ENCODE assay signal across 11 cellular contexts in the genomic region with DNA sequence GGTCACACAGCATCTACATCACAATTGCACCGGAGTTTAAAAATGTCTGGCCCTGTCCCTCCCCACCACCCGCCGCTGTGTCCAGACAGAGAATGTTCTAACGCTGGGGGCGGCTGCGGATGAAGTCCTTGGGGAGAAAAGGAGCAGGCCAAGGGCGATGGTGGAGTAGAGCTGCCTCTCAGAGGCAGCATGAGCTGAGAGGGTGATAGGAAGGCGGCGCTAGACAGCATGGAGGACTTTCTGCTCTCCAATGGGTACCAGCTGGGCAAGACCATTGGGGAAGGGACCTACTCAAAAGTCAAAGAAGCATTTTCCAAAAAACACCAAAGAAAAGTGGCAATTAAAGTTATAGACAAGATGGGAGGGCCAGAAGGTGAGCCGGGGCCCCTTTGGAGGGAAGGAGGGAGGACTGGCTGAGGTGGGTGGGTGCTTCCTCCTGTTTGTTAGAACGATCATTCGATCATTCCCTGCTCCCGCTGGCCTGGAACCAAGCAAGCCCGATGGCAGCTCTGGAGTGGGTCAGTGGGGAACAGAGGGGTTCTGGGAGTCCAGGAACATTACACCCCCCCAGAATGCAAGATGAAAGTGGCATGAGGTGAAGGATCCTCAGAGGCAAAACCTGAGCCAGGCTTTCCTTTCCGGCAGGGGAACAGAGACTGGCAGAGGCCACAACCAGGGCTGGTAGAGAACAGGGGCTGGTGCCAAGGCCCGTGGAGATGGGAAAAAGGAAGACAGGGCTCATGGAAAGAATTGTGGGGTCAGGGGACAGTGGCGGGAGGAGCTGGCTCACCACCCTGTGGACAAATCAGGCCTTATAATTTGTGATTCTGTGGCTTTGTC. TPM values are rescaled to one million over a fixed set of nuclear protein-coding genes. Genes with fewer than 3 reads are reported as not detected.
A peak's percentile ranks its signal among the peaks of the same experiment; 100 is the strongest.
DNase-seq lines count a peak whose midpoint lies in the region; ATAC-seq, FAIRE-seq and TF ChIP-seq lines count a peak whose summit lies in the region.
"Had no signal": no experiment of that assay in that cellular context is flagged by ENCODE, and none has a peak within 500 bp of the region (broad histone marks: within the 10 kb centered on the region; RNA-seq: fewer than 3 reads in every experiment).

A gene with protein sequence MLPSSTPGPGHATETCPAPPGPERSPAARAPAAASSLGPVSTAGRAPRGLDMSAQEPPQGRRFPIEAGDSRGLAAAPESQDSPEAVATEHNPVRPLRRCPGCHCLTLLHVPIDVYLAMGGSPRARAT (minus strand): TSS at position 12 of the 840 bp plus-strand sequence. CDS start 394 bp downstream, outside the sequence.
A gene with protein sequence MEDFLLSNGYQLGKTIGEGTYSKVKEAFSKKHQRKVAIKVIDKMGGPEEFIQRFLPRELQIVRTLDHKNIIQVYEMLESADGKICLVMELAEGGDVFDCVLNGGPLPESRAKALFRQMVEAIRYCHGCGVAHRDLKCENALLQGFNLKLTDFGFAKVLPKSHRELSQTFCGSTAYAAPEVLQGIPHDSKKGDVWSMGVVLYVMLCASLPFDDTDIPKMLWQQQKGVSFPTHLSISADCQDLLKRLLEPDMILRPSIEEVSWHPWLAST (plus strand): TSS at position 66 of the 840 bp plus-strand sequence. CDS start 163 bp downstream, at position 229.

- WGBS in esophagus muscularis mucosa, result 68% methylated on average over 17 of the region's 17 CpGs

- no peaks in the 10 kb centered on the region for H3K9me3 Mint-ChIP-seq in neural crest cell

- intact Hi-C loops in esophagus muscularis mucosa (cut with DNase I), result no loop called here

- H3K4me1 Mint-ChIP-seq in neural crest cell, result peaks cover 26% of the 10 kb centered on the region

- no peak for TF ChIP-seq EP300 in esophagus muscularis mucosa (IDR thresholded peaks at IDR 0.05)

- no peak for ATAC-seq in GM21737 (IDR thresholded peaks at IDR 0.05; ENCODE audit: unreplicated experiment)

- H3K4me3 ChIP-seq in AG09309 (ENCODE audit: control insufficient read depth, low read depth, low read length), result peak within 1 kb of the TSS; percentile 33
- H3K4me3 ChIP-seq in Peyer's patch, result peak within 1 kb of the TSS; percentile 19 to 54 (median 46)
- H3K4me3 ChIP-seq in esophagus muscularis mucosa, result peak within 1 kb of the TSS; percentile 50 to 60 (median 54)

- TF ChIP-seq POLR2A in Peyer's patch (IDR thresholded peaks at IDR 0.05) (no peak), esophagus muscularis mucosa (IDR thresholded peaks at IDR 0.05; ENCODE audit: low read depth) (no peak), GM12892 (IDR thresholded peaks at IDR 0.05; ENCODE audit: low read depth, low read length) (no peak)

- H3K27me3 ChIP-seq in Peyer's patch, result no peaks in the 10 kb centered on the region
- H3K27me3 ChIP-seq in esophagus muscularis mucosa, result no peaks in the 10 kb centered on the region

- DNase-seq in AG09309 (ENCODE audit: low read depth) (no peak), Peyer's patch (peak in 1 of 3 donors; percentile 32), esophagus muscularis mucosa (ENCODE audit: extremely low spot score) (no peak), neural crest cell (ENCODE audit: low read depth, low spot score) (no peak), GM12892 (ENCODE audit: insufficient read length) (no peak), NCI-H2081 treated with DMSO at 0.1 percent for 48 hours (lab: John Stamatoyannopoulos, UW) (no peak), HUDEP-2 (lab: John Stamatoyannopoulos, UW; ENCODE audit: unreplicated experiment in 76 of 76) (no peak)
- DNase-seq: HFFc6, NCI-H2029 had no signal

- no peak within 1 kb of the TSS for H3K27ac Mint-ChIP-seq in neural crest cell (ENCODE audit: unreplicated experiment)

- H3K27ac ChIP-seq in Peyer's patch (peak within 1 kb of the TSS in 1 of 4 donors; percentile 56), esophagus muscularis mucosa (replicated peaks in 1 of 4) (peak within 1 kb of the TSS in 2 of 4 donors; percentile 44 to 64)

- TF ChIP-seq CTCF in AG09309 (IDR thresholded peaks at IDR 0.05; ENCODE audit: control insufficient read depth, insufficient read depth, low read depth, low read length, missing control alignments) (no peak), Peyer's patch (IDR thresholded peaks at IDR 0.05) (no peak), esophagus muscularis mucosa (IDR thresholded peaks at IDR 0.05) (no peak), neural crest cell (conservative IDR thresholded peaks at IDR 0.05) (no peak)

- H3K36me3 Mint-ChIP-seq in neural crest cell (ENCODE audit: low read depth), result peaks cover 9% of the 10 kb centered on the region

- FAIRE-seq in GM12892 (lab: Jason Lieb, UNC), result no peak
- FAIRE-seq: islet of Langerhans had no signal

- peak within 1 kb of the TSS; percentile 35 for H3K4me3 Mint-ChIP-seq in neural crest cell

- H3K36me3 ChIP-seq in Peyer's patch (peaks cover 0 to 39% (median 0%) of the 10 kb centered on the region in 3 donors), esophagus muscularis mucosa (peaks cover 23 to 46% (median 40%) of the 10 kb centered on the region in 4 donors)

- H3K27me3 Mint-ChIP-seq in neural crest cell (ENCODE audit: low read depth), result peaks cover 3% of the 10 kb centered on the region

- H3K4me1 ChIP-seq in Peyer's patch (peaks cover 0 to 18% (median 5%) of the 10 kb centered on the region in 4 donors), esophagus muscularis mucosa (peaks cover 13 to 21% (median 19%) of the 10 kb centered on the region in 4 donors)

- H3K9me3 ChIP-seq in Peyer's patch (no peaks in the 10 kb centered on the region), esophagus muscularis mucosa (no peaks in the 10 kb centered on the region)

RNA-seq across cellular contexts. Expression of the first gene that starts in this region (rescaled TPM):
- total RNA-seq in Peyer's patch, result 10 to 100 TPM; 15.7 to 44.5 (median 25.6) TPM
- total RNA-seq in esophagus muscularis mucosa, result 1 to 10 TPM; 1.3 to 8.7 (median 4.9) TPM
- 7.1 and 7.7 TPM in 2 replicates for total RNA-seq in neural crest cell
- polyA plus RNA-seq in GM12892 (2012; ENCODE audit: missing spikeins), result 1.1 TPM

RNA-seq across cellular contexts. Expression of the second gene that starts in this region (rescaled TPM):
- total RNA-seq in Peyer's patch (1 to 10 TPM in 1 of 4 donors, not detected in 3; 5.2 TPM), esophagus muscularis mucosa (1 to 10 TPM in 1 of 4 donors, under 1 TPM in 1, not detected in 2; 0.86 to 3.7 TPM), neural crest cell (2.2 and 2.7 TPM in 2 replicates)
- polyA plus RNA-seq in GM12892 (2012; ENCODE audit: missing spikeins), result 3.9 TPM
